11 cellular contexts compared by ENCODE assay signal in the genomic region with DNA sequence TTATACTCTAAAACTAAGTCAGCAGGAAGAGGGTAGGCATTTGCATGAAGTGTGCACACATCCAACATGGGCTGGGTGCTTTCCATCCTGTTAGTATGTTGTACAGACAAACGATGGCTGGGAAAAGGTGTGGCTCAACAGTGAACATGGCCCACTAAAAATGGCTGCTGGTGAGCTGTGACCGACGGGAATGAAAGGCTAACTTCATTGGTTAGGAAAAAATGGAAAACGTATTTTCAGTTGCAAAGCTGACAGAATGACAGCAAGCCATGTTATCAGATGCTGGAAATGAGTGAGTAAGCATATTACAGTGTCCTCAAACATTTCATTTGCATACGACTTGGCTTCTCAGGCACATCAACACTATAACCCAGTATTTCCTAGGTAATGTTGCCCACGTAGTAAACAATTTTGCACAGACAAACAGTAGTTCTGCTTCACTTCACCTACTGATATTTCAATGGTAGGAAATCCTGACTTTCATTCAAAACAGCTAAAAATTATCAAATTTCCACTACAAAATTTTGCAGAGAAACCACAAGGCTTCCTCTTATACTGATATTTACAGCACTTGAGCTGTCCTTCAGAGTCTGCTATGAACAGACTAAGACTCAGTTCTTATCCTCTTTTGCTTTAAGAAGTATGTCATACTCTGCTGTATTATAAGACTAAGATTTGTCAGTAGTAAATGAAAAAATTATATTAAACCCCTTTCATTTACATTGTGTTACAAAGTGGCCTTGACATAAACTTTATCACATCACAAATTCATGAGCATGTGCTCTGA.
DNase-seq lines count a peak whose midpoint lies in the region; ATAC-seq, FAIRE-seq and TF ChIP-seq lines count a peak whose summit lies in the region.
"Had no signal": no experiment of that assay in that cellular context is flagged by ENCODE, and none has a peak within 500 bp of the region (broad histone marks: within the 10 kb centered on the region; RNA-seq: fewer than 3 reads in every experiment).

No MANE protein-coding gene starts in this region.

- H4K20me1 ChIP-seq in OCI-LY3 (ENCODE audit: insufficient read depth, low read length): no peaks in the 10 kb centered on the region

- H3K27me3 ChIP-seq in OCI-LY3 (ENCODE audit: low read depth, low read length): no peaks in the 10 kb centered on the region
- H3K27me3 ChIP-seq: SJSA1 had no signal

- no peak for TF ChIP-seq POLR2A in GM12892 (IDR thresholded peaks at IDR 0.05; ENCODE audit: low read depth, low read length)

- peaks cover 19% of the 10 kb centered on the region for H3K79me2 ChIP-seq in OCI-LY3 (ENCODE audit: low read length)

- peak overlapping the region; percentile 100 for H3K27ac ChIP-seq in OCI-LY3 (ENCODE audit: low read length)
- H3K27ac ChIP-seq: SJSA1 had no signal

- peak overlapping the region; percentile 75 for H3K9ac ChIP-seq in OCI-LY3 (ENCODE audit: low read length)

- H3K36me3 ChIP-seq in OCI-LY3 (replicated peaks; ENCODE audit: low read depth, low read length): peaks cover 36% of the 10 kb centered on the region

- peak; percentile 96 for FAIRE-seq in GM12892 (lab: Jason Lieb, UNC)

- DNase-seq in GM12892 (ENCODE audit: insufficient read length) (no peak), hepatic stellate cell (ENCODE audit: low spot score) (no peak), retina (no peak), NCI-H1694 (lab: John Stamatoyannopoulos, UW) (no peak)
- DNase-seq: effector CD8-positive, alpha-beta T cell; NCI-H1092 treated with DMSO at 0.1 percent for 48 hours had no signal

- ATAC-seq in GM21423 (IDR thresholded peaks at IDR 0.05; ENCODE audit: unreplicated experiment): peak; percentile 40
- ATAC-seq in esophagus mucosa: peak; percentile 36
- ATAC-seq in HG03025 (IDR thresholded peaks at IDR 0.05; ENCODE audit: low FRiP score, unreplicated experiment): no peak

- no peak for TF ChIP-seq CTCF in OCI-LY3 (IDR thresholded peaks at IDR 0.05; ENCODE audit: low read depth, low read length)

- peak overlapping the region; percentile 52 for H3K4me2 ChIP-seq in OCI-LY3 (ENCODE audit: low read length)

- H3K9me3 ChIP-seq in OCI-LY3 (ENCODE audit: insufficient read depth, low read length): no peaks in the 10 kb centered on the region
- H3K9me3 ChIP-seq: SJSA1 had no signal

- peak overlapping the region; percentile 20; the same call in 1 of the 2 replicates for H3K4me3 ChIP-seq in OCI-LY3 (ENCODE audit: low read length)
- H3K4me3 ChIP-seq: SJSA1 had no signal

- no peak overlapping the region for H2AFZ ChIP-seq in OCI-LY3 (ENCODE audit: low read depth, low read length)

- H3K4me1 ChIP-seq in OCI-LY3 (ENCODE audit: low read length): peaks cover 92% of the 10 kb centered on the region
- H3K4me1 ChIP-seq: SJSA1 had no signal
